ENCODE assay signal across 1 cellular context in the genomic region with DNA sequence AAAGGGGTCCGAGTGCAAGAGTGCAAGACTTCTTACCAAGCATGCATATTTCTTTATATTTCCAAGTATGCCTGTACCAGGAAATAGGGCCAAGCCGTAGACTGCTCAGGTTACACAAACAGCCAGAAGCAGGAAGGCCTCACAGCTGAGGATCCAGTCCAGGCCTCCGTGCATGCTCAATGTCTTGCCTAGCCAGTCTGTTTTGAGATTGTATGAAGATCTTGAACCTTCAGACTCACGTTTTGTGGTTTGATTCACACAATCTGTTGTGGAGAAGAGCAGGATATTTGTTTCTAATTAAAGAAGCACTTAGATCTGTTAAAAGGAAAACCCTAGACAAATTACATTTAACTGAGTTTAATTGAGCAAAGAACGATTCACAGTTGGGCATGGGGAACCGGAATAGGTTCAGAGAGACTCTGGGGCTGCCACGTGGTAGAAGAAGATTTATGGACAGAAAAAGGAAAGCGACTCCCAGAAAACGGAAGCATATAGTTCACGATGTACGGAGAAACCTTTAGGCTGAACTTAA.
TF ChIP-seq lines count a peak whose summit lies in the region.

No MANE protein-coding gene starts in this region.

TF ChIP-seq in HepG2, 621 proteins besides CTCF, POLR2A, EP300 and RAD21 (continued from another document):
- TF ChIP-seq, protein P1, sequence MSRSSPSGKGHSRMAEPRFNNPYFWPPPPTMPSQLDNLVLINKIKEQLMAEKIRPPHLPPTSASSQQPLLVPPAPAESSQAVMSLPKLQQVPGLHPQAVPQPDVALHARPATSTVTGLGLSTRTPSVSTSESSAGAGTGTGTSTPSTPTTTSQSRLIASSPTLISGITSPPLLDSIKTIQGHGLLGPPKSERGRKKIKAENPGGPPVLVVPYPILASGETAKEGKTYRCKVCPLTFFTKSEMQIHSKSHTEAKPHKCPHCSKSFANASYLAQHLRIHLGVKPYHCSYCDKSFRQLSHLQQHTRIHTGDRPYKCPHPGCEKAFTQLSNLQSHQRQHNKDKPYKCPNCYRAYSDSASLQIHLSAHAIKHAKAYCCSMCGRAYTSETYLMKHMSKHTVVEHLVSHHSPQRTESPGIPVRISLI (CRISPR knock-in tag; IDR thresholded peaks at IDR 0.05; ENCODE audit: borderline replicate concordance), result no peak
- TF ChIP-seq CEBPG (CRISPR knock-in tag; IDR thresholded peaks at IDR 0.05), result no peak
